ENCODE assay signal across 13 cellular contexts in genomic region chrX:12951590-12951965, GRCh38. TPM values are rescaled to one million over a fixed set of nuclear protein-coding genes. Genes with fewer than 3 reads are reported as not detected.
DNase-seq lines count a peak whose midpoint lies in the region; ATAC-seq and TF ChIP-seq lines count a peak whose summit lies in the region.
"Had no signal": no experiment of that assay in that cellular context is flagged by ENCODE, and none has a peak within 500 bp of the region (broad histone marks: within the 10 kb centered on the region; RNA-seq: fewer than 3 reads in every experiment).

No MANE protein-coding gene starts in this region.

- CTCF ChIA-PET in activated naive CD4-positive, alpha-beta T cell treated with anti-CD3 and anti-CD28 coated beads, Interleukin-2, amount 10 ng/mL, durations not matched to agents 7 days and 5 days (lab: Charles Lee) = interaction anchor here (0.8 to 8.0 kb wide), 8 partner anchors 14 to 140 kb away, joined by 4 to 100 read pairs (median 12); partner anchors contain the start of gene TMSB4X

- H3K27me3 Mint-ChIP-seq in activated naive CD4-positive, alpha-beta T cell treated with anti-CD3 and anti-CD28 coated beads, Interleukin-2, amount 10 ng/mL, durations not matched to agents 7 days and 5 days = no peaks in the 10 kb centered on the region
- no peaks in the 10 kb centered on the region for H3K27me3 Mint-ChIP-seq in T-helper 1 cell treated with Interleukin-12 subunit alpha and Interleukin-12 subunit beta and Interleukin-4 antibody, amounts not matched to agents 30 μg/mL and 1 μg/mL, for 36 hours (ENCODE audit: low read depth)
- H3K27me3 Mint-ChIP-seq in effector memory CD8-positive, alpha-beta T cell = no peaks in the 10 kb centered on the region

- H3K27ac ChIP-seq in upper lobe of right lung = peak overlapping the region; percentile 63

- H3K9me3 ChIP-seq in upper lobe of right lung = no peaks in the 10 kb centered on the region
- H3K9me3 ChIP-seq: gastrocnemius medialis had no signal

- peaks cover 34% of the 10 kb centered on the region for H3K4me1 ChIP-seq in upper lobe of right lung

- H3K36me3 ChIP-seq in upper lobe of right lung = no peaks in the 10 kb centered on the region
- H3K36me3 ChIP-seq: gastrocnemius medialis had no signal

- intact Hi-C loops in upper lobe of right lung (cut with DNase I) = loop anchor here (10.0 kb wide), 1 partner anchor 533 kb away; no protein-coding TSS in a partner anchor

- no peaks in the 10 kb centered on the region for H3K36me3 Mint-ChIP-seq in activated naive CD4-positive, alpha-beta T cell treated with anti-CD3 and anti-CD28 coated beads, Interleukin-2, amount 10 ng/mL, durations not matched to agents 7 days and 5 days
- H3K36me3 Mint-ChIP-seq in T-helper 1 cell treated with Interleukin-12 subunit alpha and Interleukin-12 subunit beta and Interleukin-4 antibody, amounts not matched to agents 30 μg/mL and 1 μg/mL, for 36 hours (ENCODE audit: low read depth) = no peaks in the 10 kb centered on the region
- H3K36me3 Mint-ChIP-seq in effector memory CD8-positive, alpha-beta T cell (ENCODE audit: insufficient read depth) = peaks cover 33% of the 10 kb centered on the region

- peak; percentile 41 for DNase-seq in activated naive CD4-positive, alpha-beta T cell treated with anti-CD3 and anti-CD28 coated beads, Interleukin-2, amount 10 ng/mL, durations not matched to agents 7 days and 5 days
- no peak for DNase-seq in activated naive CD4-positive, alpha-beta T cell treated with Interleukin-2 at 50 U/mL for 16 hours
- DNase-seq in effector memory CD8-positive, alpha-beta T cell = no peak
- DNase-seq in upper lobe of right lung = no peak
- DNase-seq in Kasumi-1 (lab: John Stamatoyannopoulos, UW) = no peak
- DNase-seq in medulla oblongata (ENCODE audit: extremely low spot score) = no peak
- DNase-seq: gastrocnemius medialis; stimulated activated CD4-positive, alpha-beta T cell treated with anti-CD3 and anti-CD28 coated beads, Interleukin-12 subunit alpha, Interleukin-12 subunit beta, amount 100 ng/mL, for 4 hours had no signal

- no peak for TF ChIP-seq CTCF in upper lobe of right lung (IDR thresholded peaks at IDR 0.05)

- no peaks in the 10 kb centered on the region for H3K27me3 ChIP-seq in upper lobe of right lung
- H3K27me3 ChIP-seq: gastrocnemius medialis had no signal

- H3K4me3 ChIP-seq in upper lobe of right lung = no peak overlapping the region
- H3K4me3 ChIP-seq: gastrocnemius medialis had no signal

- peaks cover 88% of the 10 kb centered on the region for H3K4me1 Mint-ChIP-seq in activated naive CD4-positive, alpha-beta T cell treated with anti-CD3 and anti-CD28 coated beads, Interleukin-2, amount 10 ng/mL, durations not matched to agents 7 days and 5 days
- H3K4me1 Mint-ChIP-seq in T-helper 1 cell treated with Interleukin-12 subunit alpha and Interleukin-12 subunit beta and Interleukin-4 antibody, amounts not matched to agents 30 μg/mL and 1 μg/mL, for 36 hours (ENCODE audit: low read depth) = peaks cover 76% of the 10 kb centered on the region
- H3K4me1 Mint-ChIP-seq in effector memory CD8-positive, alpha-beta T cell (ENCODE audit: low read depth in 2 of 2) = peaks cover 56% of the 10 kb centered on the region in 2 donors

- H3K27ac Mint-ChIP-seq in activated naive CD4-positive, alpha-beta T cell treated with anti-CD3 and anti-CD28 coated beads, Interleukin-2, amount 10 ng/mL, durations not matched to agents 7 days and 5 days = peak overlapping the region; percentile 97
- peak overlapping the region; percentile 90 for H3K27ac Mint-ChIP-seq in T-helper 1 cell treated with Interleukin-12 subunit alpha and Interleukin-12 subunit beta and Interleukin-4 antibody, amounts not matched to agents 30 μg/mL and 1 μg/mL, for 36 hours
- peak overlapping the region; percentile 92 to 98 for H3K27ac Mint-ChIP-seq in effector memory CD8-positive, alpha-beta T cell

- ATAC-seq in effector memory CD8-positive, alpha-beta T cell (replicated peaks) = no peak
- no peak for ATAC-seq in upper lobe of right lung
- no peak for ATAC-seq in HG03354 (IDR thresholded peaks at IDR 0.05; ENCODE audit: poor library complexity, severe bottlenecking, unreplicated experiment)
- ATAC-seq: gastrocnemius medialis had no signal

- no peaks in the 10 kb centered on the region for H3K9me3 Mint-ChIP-seq in activated naive CD4-positive, alpha-beta T cell treated with anti-CD3 and anti-CD28 coated beads, Interleukin-2, amount 10 ng/mL, durations not matched to agents 7 days and 5 days
- H3K9me3 Mint-ChIP-seq in T-helper 1 cell treated with Interleukin-12 subunit alpha and Interleukin-12 subunit beta and Interleukin-4 antibody, amounts not matched to agents 30 μg/mL and 1 μg/mL, for 36 hours = no peaks in the 10 kb centered on the region
- H3K9me3 Mint-ChIP-seq in effector memory CD8-positive, alpha-beta T cell = no peaks in the 10 kb centered on the region

- H3K4me3 Mint-ChIP-seq in activated naive CD4-positive, alpha-beta T cell treated with anti-CD3 and anti-CD28 coated beads, Interleukin-2, amount 10 ng/mL, durations not matched to agents 7 days and 5 days = peak overlapping the region; percentile 79
- H3K4me3 Mint-ChIP-seq in T-helper 1 cell treated with Interleukin-12 subunit alpha and Interleukin-12 subunit beta and Interleukin-4 antibody, amounts not matched to agents 30 μg/mL and 1 μg/mL, for 36 hours = peak overlapping the region; percentile 79
- H3K4me3 Mint-ChIP-seq in effector memory CD8-positive, alpha-beta T cell = peak overlapping the region; percentile 81 to 86
- H3K4me3 Mint-ChIP-seq: neural crest cell had no signal

RNA-seq across cellular contexts. Expression of gene TMSB4X, which starts 23.3 kb away (rescaled TPM):
- 4,663 TPM for total RNA-seq in upper lobe of right lung

RNA-seq across cellular contexts. Expression of gene TLR8, which starts 45.2 kb away (rescaled TPM):
- total RNA-seq in upper lobe of right lung = 17.8 TPM
- total RNA-seq: activated CD8-positive, alpha-beta memory T cell treated with anti-CD3 and anti-CD28 coated beads for 36 hours; LHCN-M2; neural crest cell had no signal
